Comparison of ENCODE assay signal across 9 cellular contexts in the genomic region with DNA sequence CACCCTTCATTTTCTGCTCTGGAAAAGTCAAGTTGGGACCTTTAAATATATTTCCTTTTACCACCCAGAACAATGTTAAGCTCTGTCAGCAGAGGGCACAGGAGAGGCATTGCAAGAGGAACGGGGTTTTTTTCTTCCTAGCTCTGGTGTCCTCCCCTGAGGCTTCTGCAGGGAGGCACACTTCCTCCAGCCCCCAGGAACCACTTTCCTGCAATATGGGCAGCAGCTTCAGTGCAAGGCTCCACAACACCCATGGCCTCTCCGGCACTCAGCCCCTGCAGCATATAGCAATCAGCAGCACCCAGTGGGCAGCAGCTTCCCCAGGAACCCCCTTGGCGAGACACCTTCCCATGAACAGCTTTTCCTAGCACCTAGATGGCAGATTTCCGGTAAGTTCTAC.
A peak's percentile ranks its signal among the peaks of the same experiment; 100 is the strongest.
DNase-seq lines count a peak whose midpoint lies in the region; TF ChIP-seq lines count a peak whose summit lies in the region.
"Had no signal": no experiment of that assay in that cellular context is flagged by ENCODE, and none has a peak within 500 bp of the region (broad histone marks: within the 10 kb centered on the region; RNA-seq: fewer than 3 reads in every experiment).

No MANE protein-coding gene starts in this region.

- H3K9me3 ChIP-seq in Loucy (ENCODE audit: insufficient read depth, low read depth, low read length) (no peaks in the 10 kb centered on the region), uterus (no peaks in the 10 kb centered on the region)

- H3K36me3 ChIP-seq in Loucy (ENCODE audit: insufficient read depth, low read length) (no peaks in the 10 kb centered on the region), uterus (no peaks in the 10 kb centered on the region)

- H3K27me3 ChIP-seq in Loucy (ENCODE audit: insufficient read depth, low read length, poor library complexity, severe bottlenecking) = no peaks in the 10 kb centered on the region
- no peaks in the 10 kb centered on the region for H3K27me3 ChIP-seq in uterus

- H3K4me3 Mint-ChIP-seq in neural crest cell = no peak overlapping the region
- H3K4me3 Mint-ChIP-seq: immature natural killer cell had no signal

- H3K27me3 Mint-ChIP-seq in neural crest cell (ENCODE audit: low read depth) = peaks cover 3% of the 10 kb centered on the region

- H3K4me2 ChIP-seq in Loucy (ENCODE audit: low read depth, low read length, poor library complexity, severe bottlenecking) = no peak overlapping the region

- peak overlapping the region; percentile 72; the same call in 1 of the 2 replicates for H2AFZ ChIP-seq in Loucy (ENCODE audit: low read length)

- H3K4me3 ChIP-seq in GM12875 (ENCODE audit: low read depth, low read length) (no peak overlapping the region), Loucy (ENCODE audit: low read length, poor library complexity, severe bottlenecking) (no peak overlapping the region), uterus (no peak overlapping the region)

- peak; percentile 29 to 49 for DNase-seq in AML-193 (lab: John Stamatoyannopoulos, UW)
- DNase-seq in T47D (ENCODE audit: low read depth in 1 of 2, low spot score in 1 of 2) = peak; percentile 7 to 60
- peak; percentile 3 for DNase-seq in neural crest cell (ENCODE audit: low read depth, low spot score)
- DNase-seq in NCI-H1092 (lab: John Stamatoyannopoulos, UW) = no peak
- DNase-seq in NK-92 treated with Interleukin-12 subunit alpha and Interleukin-12 subunit beta, amount 100 ng/mL, for 24 hours (lab: John Stamatoyannopoulos, UW) = no peak
- DNase-seq in uterus = no peak

- H3K9me3 Mint-ChIP-seq in neural crest cell = no peaks in the 10 kb centered on the region
- H3K9me3 Mint-ChIP-seq: immature natural killer cell had no signal

- in situ Hi-C loops in T47D (cut with HindIII; ENCODE audit: low pct_unique_long_range_greater_than_20kb, low sequenced_read_pairs) = no loop called here

- no peaks in the 10 kb centered on the region for H3K9me2 ChIP-seq in Loucy (replicated peaks; ENCODE audit: low read depth, low read length)

- TF ChIP-seq POLR2A in uterus (IDR thresholded peaks at IDR 0.05) = no peak

- no peaks in the 10 kb centered on the region for H3K79me2 ChIP-seq in Loucy (ENCODE audit: insufficient read depth, low read length)

- no peaks in the 10 kb centered on the region for H4K20me1 ChIP-seq in Loucy (ENCODE audit: insufficient read depth, low read length, poor library complexity, severe bottlenecking)

- no peaks in the 10 kb centered on the region for H3K4me1 Mint-ChIP-seq in neural crest cell
- H3K4me1 Mint-ChIP-seq: immature natural killer cell had no signal

- intact Hi-C loops in uterus (cut with DNase I; ENCODE audit: low total_unique reads) = no loop called here

- no peaks in the 10 kb centered on the region for H3K36me3 Mint-ChIP-seq in neural crest cell (ENCODE audit: low read depth)
- H3K36me3 Mint-ChIP-seq: immature natural killer cell had no signal

- no peak overlapping the region for H3K27ac ChIP-seq in uterus

- no peak overlapping the region for H3K27ac Mint-ChIP-seq in neural crest cell (ENCODE audit: unreplicated experiment)
- H3K27ac Mint-ChIP-seq: immature natural killer cell had no signal

- TF ChIP-seq CTCF in GM12875 (IDR thresholded peaks at IDR 0.05; ENCODE audit: borderline replicate concordance, insufficient read depth, low read depth, low read length) (peak; percentile 66), Loucy (conservative IDR thresholded peaks at IDR 0.05; ENCODE audit: low read length) (peak; percentile 80), neural crest cell (conservative IDR thresholded peaks at IDR 0.05) (peak; percentile 64), uterus (IDR thresholded peaks at IDR 0.05) (no peak)

- no peaks in the 10 kb centered on the region for H3F3A ChIP-seq in Loucy (ENCODE audit: low read depth)

- H3K4me1 ChIP-seq in Loucy (ENCODE audit: insufficient read depth, low read length, poor library complexity, severe bottlenecking) (no peaks in the 10 kb centered on the region), uterus (no peaks in the 10 kb centered on the region)

- no peak overlapping the region for H3K9ac ChIP-seq in Loucy (ENCODE audit: low read depth, low read length, poor library complexity, severe bottlenecking)

Comparison
In these comparisons a context has a peak if more than half of its experiments do, and no peak if none do; other contexts are left out.
1. DNase-seq: peak in AML-193 (2 of 2), T47D (2 of 2) and neural crest cell (single experiment); none in NCI-H1092 (single experiment), NK-92 treated with Interleukin-12 subunit alpha and Interleukin-12 subunit beta, amount 100 ng/mL, for 24 hours (single experiment) and uterus (0 of 2).
2. CTCF ChIP-seq: peak in GM12875 (single experiment), Loucy (single experiment) and neural crest cell (single experiment); none in uterus (0 of 4).